ENCODE assay signal across 23 cellular contexts in the genomic region with DNA sequence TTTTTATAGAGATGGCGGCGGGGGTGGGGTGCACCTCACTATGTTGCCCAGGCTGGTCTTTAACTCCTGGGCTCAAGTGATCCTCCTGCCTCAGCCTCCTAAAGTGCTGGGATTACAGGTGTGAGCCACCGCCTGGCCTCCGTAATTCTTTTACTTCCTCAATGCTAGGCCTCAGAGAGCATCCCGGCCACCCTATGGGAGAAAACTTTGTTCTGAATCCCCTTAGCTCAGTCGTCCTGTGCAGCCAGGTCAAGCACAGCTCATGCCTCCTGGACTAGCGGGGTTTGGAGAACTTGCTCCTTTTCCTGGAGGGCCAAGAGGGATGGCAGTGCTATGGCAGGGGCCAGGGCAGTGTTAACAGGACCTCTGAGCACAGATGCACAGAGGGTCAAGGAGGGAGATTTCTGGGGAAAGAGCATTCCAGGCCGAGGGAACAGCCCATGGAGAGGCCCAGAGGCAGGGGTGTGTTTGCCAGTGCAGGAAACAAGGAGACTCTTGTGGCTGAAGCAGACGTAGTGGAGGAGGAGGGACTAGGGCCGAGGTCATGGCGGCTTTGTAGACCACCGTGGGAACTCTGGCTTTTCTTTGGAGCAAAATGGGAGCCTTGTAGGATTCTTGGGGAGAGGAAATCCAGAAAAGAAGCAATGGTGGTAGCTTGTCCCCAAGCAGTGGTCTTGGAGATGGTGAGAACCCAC. TPM values are rescaled to one million over a fixed set of nuclear protein-coding genes. Genes with fewer than 3 reads are reported as not detected.
DNase-seq lines count a peak whose midpoint lies in the region; ATAC-seq and TF ChIP-seq lines count a peak whose summit lies in the region.
"Had no signal": no experiment of that assay in that cellular context is flagged by ENCODE, and none has a peak within 500 bp of the region (broad histone marks: within the 10 kb centered on the region; RNA-seq: fewer than 3 reads in every experiment).

No MANE protein-coding gene starts in this region.

- no peak for ATAC-seq in stimulated activated effector memory CD8-positive, alpha-beta T cell treated with anti-CD3 and anti-CD28 coated beads, Interleukin-12 subunit alpha, Interleukin-12 subunit beta, amount 100 ng/mL, for 72 hours
- ATAC-seq in GM21447 (IDR thresholded peaks at IDR 0.05; ENCODE audit: unreplicated experiment) (no peak), GM18519 (IDR thresholded peaks at IDR 0.05; ENCODE audit: low FRiP score, unreplicated experiment) (no peak)
- ATAC-seq: PC-3 had no signal

- H3K27me3 Mint-ChIP-seq in glutamatergic neuron (ENCODE audit: unreplicated experiment) = peaks cover 3% of the 10 kb centered on the region
- H3K27me3 Mint-ChIP-seq: CD4-positive, alpha-beta memory T cell had no signal

- H3K9me3 Mint-ChIP-seq in glutamatergic neuron (ENCODE audit: unreplicated experiment) = peaks cover 8% of the 10 kb centered on the region
- H3K9me3 Mint-ChIP-seq in stimulated activated effector memory CD8-positive, alpha-beta T cell treated with anti-CD3 and anti-CD28 coated beads, Interleukin-12 subunit alpha, Interleukin-12 subunit beta, amount 100 ng/mL, for 72 hours = peaks cover 2% of the 10 kb centered on the region
- H3K9me3 Mint-ChIP-seq: CD4-positive, alpha-beta memory T cell had no signal

- no peak overlapping the region for H3K27ac Mint-ChIP-seq in glutamatergic neuron (ENCODE audit: unreplicated experiment)
- H3K27ac Mint-ChIP-seq in stimulated activated effector memory CD8-positive, alpha-beta T cell treated with anti-CD3 and anti-CD28 coated beads, Interleukin-12 subunit alpha, Interleukin-12 subunit beta, amount 100 ng/mL, for 72 hours = peak overlapping the region; percentile 32
- H3K27ac Mint-ChIP-seq: H9 had no signal

- no peaks in the 10 kb centered on the region for H3K36me3 Mint-ChIP-seq in glutamatergic neuron (ENCODE audit: unreplicated experiment)
- H3K36me3 Mint-ChIP-seq in stimulated activated effector memory CD8-positive, alpha-beta T cell treated with anti-CD3 and anti-CD28 coated beads, Interleukin-12 subunit alpha, Interleukin-12 subunit beta, amount 100 ng/mL, for 72 hours = no peaks in the 10 kb centered on the region
- H3K36me3 Mint-ChIP-seq: CD4-positive, alpha-beta memory T cell had no signal

- in situ Hi-C loops in GM13976 (cut with MboI; ENCODE audit: low sequenced_read_pairs, unreplicated experiment) = loop anchor here (5.0 kb wide), 1 partner anchor 161 kb away; no protein-coding TSS in a partner anchor

- DNase-seq in AG20443 (ENCODE audit: low spot score) = peak; percentile 3
- peak; percentile 3 for DNase-seq in GM13976 (ENCODE audit: low spot score)
- DNase-seq in glutamatergic neuron = no peak
- DNase-seq in stimulated activated effector memory CD8-positive, alpha-beta T cell treated with anti-CD3 and anti-CD28 coated beads, Interleukin-12 subunit alpha, Interleukin-12 subunit beta, amount 100 ng/mL, for 72 hours (ENCODE audit: low spot score in 2 of 2) = no peak
- DNase-seq in cerebellar nuclear complex (lab: John Stamatoyannopoulos, UW) = no peak
- DNase-seq: AML-193; C1 segment of cervical spinal cord; CD4-positive, alpha-beta memory T cell; COR-L47; GM23248; H9; KG1; MG63; NCI-H1105 treated with DMSO at 0.1 percent for 48 hours; NCI-H2029 treated with DMSO at 0.1 percent for 48 hours; NCI-H446 treated with DMSO at 0.1 percent for 48 hours; NCI-H526; NCI-H82; NK-92 treated with Interleukin-12 subunit alpha and Interleukin-12 subunit beta, amount 100 ng/mL, for 24 hours; PC-3; SJCRH30 had no signal

- no peak for TF ChIP-seq CTCF in GM13976 (IDR thresholded peaks at IDR 0.05; ENCODE audit: borderline replicate concordance, control extremely low read depth, extremely low read depth, insufficient read depth, missing control alignments)
- TF ChIP-seq CTCF in glutamatergic neuron (IDR thresholded peaks at IDR 0.05; ENCODE audit: partially characterized antibody, unreplicated experiment) = no peak

- no peaks in the 10 kb centered on the region for H3K4me1 Mint-ChIP-seq in glutamatergic neuron (ENCODE audit: low read depth, unreplicated experiment)
- H3K4me1 Mint-ChIP-seq in stimulated activated effector memory CD8-positive, alpha-beta T cell treated with anti-CD3 and anti-CD28 coated beads, Interleukin-12 subunit alpha, Interleukin-12 subunit beta, amount 100 ng/mL, for 72 hours = peaks cover 38% of the 10 kb centered on the region

- peak overlapping the region; percentile 11 for H3K4me3 Mint-ChIP-seq in glutamatergic neuron (ENCODE audit: unreplicated experiment)
- H3K4me3 Mint-ChIP-seq in stimulated activated effector memory CD8-positive, alpha-beta T cell treated with anti-CD3 and anti-CD28 coated beads, Interleukin-12 subunit alpha, Interleukin-12 subunit beta, amount 100 ng/mL, for 72 hours = no peak overlapping the region
- H3K4me3 Mint-ChIP-seq: H9 had no signal

RNA-seq across cellular contexts. Expression of gene TNIP2, which starts 9.8 kb away (rescaled TPM):
- total RNA-seq in glutamatergic neuron (ENCODE audit: unreplicated experiment) = 25.4 TPM

RNA-seq across cellular contexts. Expression of gene SH3BP2, which starts 26.9 kb away (rescaled TPM):
- 85.3 TPM for total RNA-seq in glutamatergic neuron (ENCODE audit: unreplicated experiment)

Comparison
In these comparisons a context has a peak if more than half of its experiments do, and no peak if none do; other contexts are left out.
1. DNase-seq: peak in AG20443 (single experiment) and GM13976 (single experiment); none in glutamatergic neuron (single experiment), stimulated activated effector memory CD8-positive, alpha-beta T cell treated with anti-CD3 and anti-CD28 coated beads, Interleukin-12 subunit alpha, Interleukin-12 subunit beta, amount 100 ng/mL, for 72 hours (0 of 2) and cerebellar nuclear complex (0 of 2).